In the genomic region with DNA sequence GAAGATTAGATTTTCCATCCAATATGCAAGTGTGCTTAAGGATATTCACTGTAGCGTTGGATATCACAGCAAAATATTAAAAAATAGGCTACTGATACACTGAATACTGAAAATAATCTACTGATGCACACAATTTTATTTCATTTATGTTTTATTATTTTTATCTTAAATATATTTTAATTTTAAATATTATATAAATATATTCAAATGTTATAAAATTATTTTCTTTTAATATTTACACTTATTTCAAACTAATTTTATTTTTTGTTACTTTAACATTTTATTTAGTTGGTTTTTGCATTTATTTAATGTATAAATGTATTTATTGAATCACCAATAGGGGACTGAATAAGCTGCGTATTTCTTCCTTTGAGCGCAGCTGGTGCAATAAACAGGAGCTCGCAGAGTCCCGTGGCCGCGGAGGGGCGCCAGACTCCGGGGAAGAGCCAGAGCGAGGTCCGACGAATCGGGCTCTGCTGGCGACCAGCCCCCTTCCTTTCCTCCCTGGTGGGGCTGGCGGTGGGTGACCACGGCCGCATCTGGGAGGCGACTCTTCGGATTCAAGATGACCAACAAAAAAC, we compare ENCODE assay signal across 8 cellular contexts. TPM values are rescaled to one million over a fixed set of nuclear protein-coding genes. Genes with fewer than 3 reads are reported as not detected.
DNase-seq lines count a peak whose midpoint lies in the region; ATAC-seq and TF ChIP-seq lines count a peak whose summit lies in the region.

No MANE protein-coding gene starts in this region.

- no peaks in the 10 kb centered on the region for H3K27me3 ChIP-seq in AG04450 (ENCODE audit: control insufficient read depth, insufficient read depth, low read length)
- no peaks in the 10 kb centered on the region for H3K27me3 ChIP-seq in H7 (ENCODE audit: control insufficient read depth, insufficient read depth, low read length)
- H3K27me3 ChIP-seq in colonic mucosa: no peaks in the 10 kb centered on the region

- H3K27ac ChIP-seq in AG04450 (ENCODE audit: low read depth, low read length): no peak overlapping the region
- H3K27ac ChIP-seq in colonic mucosa: no peak overlapping the region

- DNase-seq in AG04450 (ENCODE audit: low read depth, low spot score) (no peak), H7 (peak; percentile 66), colonic mucosa (peak; percentile 66), medulla oblongata (ENCODE audit: extremely low spot score) (peak; percentile 48), NCI-H1092 (lab: John Stamatoyannopoulos, UW) (no peak), NAMALWA (ENCODE audit: low spot score) (no peak)

- CTCF ChIA-PET in AG04450 (lab: Charles Lee): interaction anchor here (0.6 to 1.4 kb wide), 9 partner anchors 10 to 221 kb away, joined by 3 to 9 read pairs (median 4); no protein-coding TSS in a partner anchor

- H3K36me3 ChIP-seq in H7 (replicated peaks; ENCODE audit: control insufficient read depth, insufficient read depth, low read length): no peaks in the 10 kb centered on the region
- H3K36me3 ChIP-seq in colonic mucosa: no peaks in the 10 kb centered on the region

- H3K4me3 ChIP-seq in AG04450 (ENCODE audit: low read depth, low read length): peak overlapping the region; percentile 31
- peak overlapping the region; percentile 4; the same call in 1 of the 2 replicates for H3K4me3 ChIP-seq in H7 (ENCODE audit: insufficient read depth, low read depth, low read length)
- no peak overlapping the region for H3K4me3 ChIP-seq in colonic mucosa

- no peak overlapping the region for H3K9ac ChIP-seq in colonic mucosa (ENCODE audit: low read depth in 2 of 2, low read length in 2 of 2)

- H3K9me3 ChIP-seq in AG04450 (ENCODE audit: control insufficient read depth, insufficient read depth, low read length) (peaks cover 4% of the 10 kb centered on the region; the same call in 1 of the 2 replicates), colonic mucosa (no peaks in the 10 kb centered on the region)

- ATAC-seq in GM19351 (IDR thresholded peaks at IDR 0.05; ENCODE audit: unreplicated experiment) (no peak), HG02870 (IDR thresholded peaks at IDR 0.05; ENCODE audit: unreplicated experiment) (no peak)

- POLR2A ChIA-PET in AG04450 (lab: Yijun Ruan, JAX): interaction anchor here (0.6 kb wide), 1 partner anchor 1385 kb away, joined by 3 read pairs; no protein-coding TSS in a partner anchor

- intact Hi-C loops in colonic mucosa (cut with DNase I): loop anchor here (5.0 kb wide), 1 partner anchor 111 kb away; no protein-coding TSS in a partner anchor

- H3K4me1 ChIP-seq in colonic mucosa: no peaks in the 10 kb centered on the region

- peak; percentile 57 for TF ChIP-seq CTCF in AG04450 (IDR thresholded peaks at IDR 0.05; ENCODE audit: low read depth, low read length)
- TF ChIP-seq CTCF in colonic mucosa (IDR thresholded peaks at IDR 0.05): peak; percentile 42

RNA-seq across cellular contexts. Expression of a gene that starts 12.2 kb away (rescaled TPM):
- 1.2 and 2.1 TPM in 2 replicates for polyA plus RNA-seq in AG04450 (2011; rRNA removed)
- 0.14 and 0.52 TPM in 2 replicates for polyA minus RNA-seq in AG04450 (2011; rRNA and poly(A)+ RNA removed)
- total RNA-seq in H7 (2014; rRNA removed; shearing (Covaris generic)): not detected in 2 replicates
- 1 to 10 TPM; 1.1 to 1.6 TPM for total RNA-seq in colonic mucosa

RNA-seq across cellular contexts. Expression of a gene that starts 33.3 kb away (rescaled TPM):
- polyA plus RNA-seq in AG04450 (2011; rRNA removed): 33.8 and 41.2 TPM in 2 replicates
- polyA minus RNA-seq in AG04450 (2011; rRNA and poly(A)+ RNA removed): 13.1 and 14.3 TPM in 2 replicates
- total RNA-seq in H7 (2014; rRNA removed; shearing (Covaris generic)): 0.03 TPM in 1 of 2 replicates, not detected in the other
- 1 to 10 TPM in 1 of 2 donors, under 1 TPM in 1; 0.42 to 2.9 TPM for total RNA-seq in colonic mucosa

RNA-seq across cellular contexts. Expression of a gene that starts 43.6 kb away (rescaled TPM):
- not detected in 2 replicates for polyA plus RNA-seq in AG04450 (2011; rRNA removed)
- polyA minus RNA-seq in AG04450 (2011; rRNA and poly(A)+ RNA removed): not detected in 2 replicates
- not detected in 2 replicates for total RNA-seq in H7 (2014; rRNA removed; shearing (Covaris generic))
- 10 to 100 TPM in 1 of 2 donors, 1 to 10 TPM in 1; 2.3 to 11.7 TPM for total RNA-seq in colonic mucosa

RNA-seq across cellular contexts. Expression of a gene that starts 50.8 kb away (rescaled TPM):
- 0.87 and 0.97 TPM in 2 replicates for polyA plus RNA-seq in AG04450 (2011; rRNA removed)
- 0.22 and 0.41 TPM in 2 replicates for polyA minus RNA-seq in AG04450 (2011; rRNA and poly(A)+ RNA removed)
- total RNA-seq in H7 (2014; rRNA removed; shearing (Covaris generic)): not detected in 2 replicates
- under 1 TPM in 1 of 2 donors, not detected in 1; 0.40 TPM for total RNA-seq in colonic mucosa

Comparison
In these comparisons a context has a peak if more than half of its experiments do, and no peak if none do; other contexts are left out.
1. DNase-seq: peak in H7 (single experiment), colonic mucosa (single experiment) and medulla oblongata (single experiment); none in AG04450 (single experiment), NCI-H1092 (single experiment) and NAMALWA (single experiment).